In genomic region chr13:46429558-46429957, GRCh38 we compare ENCODE assay signal across 1 cellular context. TPM values are rescaled to one million over a fixed set of nuclear protein-coding genes. Genes with fewer than 3 reads are reported as not detected.
"Had no signal": no experiment of that assay in that cellular context is flagged by ENCODE, and none has a peak within 500 bp of the region (broad histone marks: within the 10 kb centered on the region; RNA-seq: fewer than 3 reads in every experiment).

No MANE protein-coding gene starts in this region.

RNA-seq across cellular contexts. Expression of gene RUBCNL, which starts 42.5 kb away (rescaled TPM):
- total RNA-seq: PC-3 had no signal
